1 cellular context compared by ENCODE assay signal in genomic region chr10:78290131-78290750, GRCh38.
TF ChIP-seq lines count a peak whose summit lies in the region.

No MANE protein-coding gene starts in this region.

TF ChIP-seq in IMR-90, 13 proteins besides CTCF, POLR2A, EP300 and RAD21 (continued from another document):
- no peak for TF ChIP-seq USF2 (IDR thresholded peaks at IDR 0.05; ENCODE audit: low read depth, low read length)
